20 cellular contexts compared by ENCODE assay signal in the genomic region with DNA sequence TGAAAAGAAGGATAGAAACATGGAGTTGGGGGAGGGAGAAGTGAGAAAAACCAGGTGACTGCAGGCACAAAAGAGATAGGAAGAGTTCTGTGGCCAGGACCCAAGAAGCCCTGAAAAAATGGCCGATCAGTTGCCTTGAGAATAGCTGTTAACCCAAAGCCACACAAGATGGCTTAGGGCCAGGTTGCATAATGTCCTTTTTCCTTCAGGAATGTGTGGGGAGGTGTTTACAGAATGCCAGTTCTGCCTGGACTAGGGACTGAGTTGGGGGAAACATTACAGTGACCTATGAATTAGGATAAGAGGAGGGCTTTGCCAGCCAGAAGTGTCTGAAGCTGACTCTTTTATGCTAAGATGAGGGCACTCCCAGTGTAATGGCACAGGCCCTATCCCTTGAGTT. TPM values are rescaled to one million over a fixed set of nuclear protein-coding genes. Genes with fewer than 3 reads are reported as not detected.
DNase-seq lines count a peak whose midpoint lies in the region; ATAC-seq and TF ChIP-seq lines count a peak whose summit lies in the region.
"Had no signal": no experiment of that assay in that cellular context is flagged by ENCODE, and none has a peak within 500 bp of the region (broad histone marks: within the 10 kb centered on the region; RNA-seq: fewer than 3 reads in every experiment).

No MANE protein-coding gene starts in this region.

- peaks cover 0 to 18% (median 0%) of the 10 kb centered on the region in 11 experiments; a peak in 3 of 22 replicates for H3K9me3 ChIP-seq in BLaER1 treated with 17β-estradiol and CSF1 and Interleukin-3, amounts not matched to agents 10 nM and 100 nM (replicated peaks in 1 of 11)
- H3K9me3 ChIP-seq in mammary epithelial cell (replicated peaks; ENCODE audit: insufficient read depth, low read length) = no peaks in the 10 kb centered on the region
- H3K9me3 ChIP-seq in lung (ENCODE audit: control insufficient read depth in 2 of 2, insufficient read depth in 1 of 2, low read length in 1 of 2) = no peaks in the 10 kb centered on the region
- H3K9me3 ChIP-seq: Caco-2, Peyer's patch had no signal

- H3K4me3 ChIP-seq in BLaER1 treated with 17β-estradiol and CSF1 and Interleukin-3, amounts not matched to agents 10 nM and 100 nM = no peak overlapping the region
- H3K4me3 ChIP-seq in mammary epithelial cell (replicated peaks in 1 of 3; ENCODE audit: insufficient read depth in 1 of 3, low read depth in 2 of 3, low read length in 3 of 3) (no peak overlapping the region), lung (no peak overlapping the region)
- H3K4me3 ChIP-seq: Peyer's patch had no signal

- H3K4me2 ChIP-seq in BLaER1 treated with 17β-estradiol and CSF1 and Interleukin-3, amounts not matched to agents 10 nM and 100 nM = peak overlapping the region in 9 of 11 experiments; percentile 47 to 90 (median 75); a peak in 18 of 22 replicates
- no peak overlapping the region for H3K4me2 ChIP-seq in mammary epithelial cell (ENCODE audit: insufficient read depth, low read depth, low read length)

- no peaks in the 10 kb centered on the region for H4K20me1 ChIP-seq in BLaER1 treated with 17β-estradiol and CSF1 and Interleukin-3, amounts not matched to agents 10 nM and 100 nM
- no peaks in the 10 kb centered on the region for H4K20me1 ChIP-seq in mammary epithelial cell (ENCODE audit: insufficient read depth, low read length)

- CTCF ChIA-PET in mammary epithelial cell (lab: Charles Lee; ENCODE audit: low non-redundant PET) = no interaction called here

- WGBS in mammary epithelial cell (ENCODE audit: low coverage, missing lambda C conversion rate) = 8% methylated on average over 1 of the region's 1 CpG
- WGBS in lung, 2 donors = 52 to 82% methylated on average over 1 of the region's 1 CpG

- no peaks in the 10 kb centered on the region for H3K36me3 ChIP-seq in BLaER1 treated with 17β-estradiol and CSF1 and Interleukin-3, amounts not matched to agents 10 nM and 100 nM
- H3K36me3 ChIP-seq in mammary epithelial cell (ENCODE audit: insufficient read depth, low read length) (no peaks in the 10 kb centered on the region), lung (ENCODE audit: control insufficient read depth in 2 of 2, insufficient read depth in 2 of 2, low read length in 2 of 2) (no peaks in the 10 kb centered on the region)
- H3K36me3 ChIP-seq: Peyer's patch had no signal

- no peak overlapping the region for H3K9ac ChIP-seq in BLaER1 treated with 17β-estradiol and CSF1 and Interleukin-3, amounts not matched to agents 10 nM and 100 nM
- H3K9ac ChIP-seq in mammary epithelial cell (ENCODE audit: insufficient read depth, low read length) = no peak overlapping the region

- H3K4me1 Mint-ChIP-seq in T-helper 2 cell treated with Interferon-gamma antibody and Interleukin-4, amounts not matched to agents 5 μg/mL and 100 μg/mL, for 36 hours (ENCODE audit: low read depth) = peaks cover 72% of the 10 kb centered on the region
- peaks cover 39 to 42% of the 10 kb centered on the region in 2 donors for H3K4me1 Mint-ChIP-seq in natural killer cell

- intact Hi-C loops in mammary epithelial cell (cut with micrococcal nuclease) = no loop called here
- intact Hi-C loops in natural killer cell (cut with micrococcal nuclease) = no loop called here

- in situ Hi-C loops in mammary epithelial cell (cut with MboI; ENCODE audit: low sequenced_read_pairs in 2 of 2) = no loop called here

- no peaks in the 10 kb centered on the region for H3K27me3 ChIP-seq in BLaER1 treated with 17β-estradiol and CSF1 and Interleukin-3, amounts not matched to agents 10 nM and 100 nM
- no peaks in the 10 kb centered on the region for H3K27me3 ChIP-seq in mammary epithelial cell (ENCODE audit: insufficient read depth, low read length)
- no peaks in the 10 kb centered on the region for H3K27me3 ChIP-seq in lung (ENCODE audit: control insufficient read depth, insufficient read depth)
- H3K27me3 ChIP-seq: Peyer's patch had no signal

- H3K27ac ChIP-seq in BLaER1 treated with 17β-estradiol and CSF1 and Interleukin-3, amounts not matched to agents 10 nM and 100 nM = peak overlapping the region in 1 of 11 experiments; percentile 10; a peak in 1 of 22 replicates
- no peak overlapping the region for H3K27ac ChIP-seq in mammary epithelial cell (ENCODE audit: insufficient read depth, low read depth, low read length)
- no peak overlapping the region for H3K27ac ChIP-seq in lung (ENCODE audit: low read depth in 1 of 2, low read length in 1 of 2)
- H3K27ac ChIP-seq: Peyer's patch had no signal

- ATAC-seq in lung (ENCODE audit: insufficient read depth, low FRiP score) (no peak), HG03469 (IDR thresholded peaks at IDR 0.05; ENCODE audit: unreplicated experiment) (no peak), natural killer cell (no peak)

- DNase-seq in T-helper 2 cell treated with Interferon-gamma antibody and Interleukin-4, amounts not matched to agents 5 μg/mL and 100 μg/mL, for 36 hours (ENCODE audit: low spot score) = no peak
- DNase-seq in T-helper 2 cell (no peak), mammary epithelial cell (no peak), lung (ENCODE audit: low spot score) (peak; percentile 51), natural killer cell (no peak)
- no peak for DNase-seq in activated CD4-positive, alpha-beta T cell treated with anti-CD3 and anti-CD28 coated beads, Interleukin-2, amount 50 U/mL, for 1 hour
- DNase-seq: 8988T; Caco-2; CD4-positive, alpha-beta T cell; HCEC 1CT; NCI-H1092 treated with DMSO at 0.1 percent for 48 hours; NCI-H146; NCI-H2029 treated with DMSO at 0.1 percent for 48 hours; NCI-H2171; NCI-H446 treated with DMSO at 0.1 percent for 48 hours; Peyer's patch had no signal

- peaks cover 3% of the 10 kb centered on the region for H3K9me3 Mint-ChIP-seq in T-helper 2 cell treated with Interferon-gamma antibody and Interleukin-4, amounts not matched to agents 5 μg/mL and 100 μg/mL, for 36 hours
- no peaks in the 10 kb centered on the region for H3K9me3 Mint-ChIP-seq in natural killer cell
- H3K9me3 Mint-ChIP-seq: CD4-positive, alpha-beta T cell; IgD-negative memory B cell had no signal

- dilution Hi-C loops in mammary epithelial cell (cut with HindIII; ENCODE audit: low sequenced_read_pairs) = no loop called here

- H2AFZ ChIP-seq in mammary epithelial cell (ENCODE audit: low read depth, low read length) = peak overlapping the region; percentile 28

- peak overlapping the region; percentile 29 for H3K27ac Mint-ChIP-seq in T-helper 2 cell treated with Interferon-gamma antibody and Interleukin-4, amounts not matched to agents 5 μg/mL and 100 μg/mL, for 36 hours
- H3K27ac Mint-ChIP-seq in natural killer cell = no peak overlapping the region
- H3K27ac Mint-ChIP-seq: CD4-positive, alpha-beta T cell; IgD-negative memory B cell had no signal

- H3K27me3 Mint-ChIP-seq in T-helper 2 cell treated with Interferon-gamma antibody and Interleukin-4, amounts not matched to agents 5 μg/mL and 100 μg/mL, for 36 hours (ENCODE audit: low read depth) = no peaks in the 10 kb centered on the region
- no peaks in the 10 kb centered on the region for H3K27me3 Mint-ChIP-seq in natural killer cell (ENCODE audit: low read depth in 2 of 2)
- H3K27me3 Mint-ChIP-seq: CD4-positive, alpha-beta T cell had no signal

- TF ChIP-seq CTCF in mammary epithelial cell (conservative IDR thresholded peaks at IDR 0.05 in 1 of 2, IDR thresholded peaks at IDR 0.05 in 1 of 2; ENCODE audit: extremely low read depth in 1 of 2, insufficient read depth in 1 of 2, low read depth in 1 of 2, low read length in 2 of 2) (no peak), lung (IDR thresholded peaks at IDR 0.05; ENCODE audit: control extremely low read depth, extremely low read depth) (no peak), natural killer cell (IDR thresholded peaks at IDR 0.05) (no peak)

- peaks cover 6 to 68% (median 57%) of the 10 kb centered on the region in 10 experiments for H3K4me1 ChIP-seq in BLaER1 treated with 17β-estradiol and CSF1 and Interleukin-3, amounts not matched to agents 10 nM and 100 nM
- H3K4me1 ChIP-seq in mammary epithelial cell (ENCODE audit: insufficient read depth, low read length) (peaks cover 27% of the 10 kb centered on the region), lung (ENCODE audit: control insufficient read depth in 2 of 2, insufficient read depth in 2 of 2, low read length in 2 of 2) (peaks cover 0 to 6% of the 10 kb centered on the region in 2 donors)
- H3K4me1 ChIP-seq: Caco-2 had no signal

- H3K79me2 ChIP-seq in mammary epithelial cell (ENCODE audit: insufficient read depth, low read length) = no peaks in the 10 kb centered on the region

- H3K36me3 Mint-ChIP-seq in T-helper 2 cell treated with Interferon-gamma antibody and Interleukin-4, amounts not matched to agents 5 μg/mL and 100 μg/mL, for 36 hours (ENCODE audit: low read depth) = peaks cover 6% of the 10 kb centered on the region
- no peaks in the 10 kb centered on the region for H3K36me3 Mint-ChIP-seq in natural killer cell
- H3K36me3 Mint-ChIP-seq: IgD-negative memory B cell had no signal

- peak overlapping the region; percentile 5 for H3K4me3 Mint-ChIP-seq in T-helper 2 cell treated with Interferon-gamma antibody and Interleukin-4, amounts not matched to agents 5 μg/mL and 100 μg/mL, for 36 hours
- no peak overlapping the region for H3K4me3 Mint-ChIP-seq in natural killer cell
- H3K4me3 Mint-ChIP-seq: CD4-positive, alpha-beta T cell; IgD-negative memory B cell had no signal

- no TSS peak for BruUV-seq in mammary epithelial cell (replicated peaks; lab: Mats Ljungman, UMichigan)

RNA-seq across cellular contexts. Expression of a gene that starts 17.1 kb away (rescaled TPM):
- total RNA-seq in mammary epithelial cell (10 to 100 TPM; 37.3 to 46.9 TPM), lung (1 to 10 TPM; 3.0 to 9.7 TPM), natural killer cell (1 to 10 TPM; 1.3 to 8.5 (median 3.6) TPM)
- polyA plus RNA-seq in mammary epithelial cell (18.5 TPM), lung (1 to 10 TPM; 2.8 to 3.3 TPM)
- 31.2 TPM for polyA minus RNA-seq in mammary epithelial cell
- polyA plus RNA-seq: AG04450, IgD-negative memory B cell had no signal
